ENCODE assay signal across 13 cellular contexts in genomic region chr2:55992465-55992864, GRCh38.
DNase-seq lines count a peak whose midpoint lies in the region; ATAC-seq, FAIRE-seq and TF ChIP-seq lines count a peak whose summit lies in the region.
"Had no signal": no experiment of that assay in that cellular context is flagged by ENCODE, and none has a peak within 500 bp of the region (broad histone marks: within the 10 kb centered on the region; RNA-seq: fewer than 3 reads in every experiment).

No MANE protein-coding gene starts in this region.

- H3K9me3 ChIP-seq in fibroblast of lung (ENCODE audit: control insufficient read depth, insufficient read depth, low read depth, low read length), result no peaks in the 10 kb centered on the region
- no peaks in the 10 kb centered on the region for H3K9me3 ChIP-seq in pancreas
- H3K9me3 ChIP-seq in vagina, result no peaks in the 10 kb centered on the region
- H3K9me3 ChIP-seq: ovary had no signal

- H3K4me1 ChIP-seq in fibroblast of lung (ENCODE audit: control insufficient read depth, extremely low read depth, insufficient read depth, low read length) (peaks cover 4% of the 10 kb centered on the region), pancreas (peaks cover 0 to 4% (median 1%) of the 10 kb centered on the region in 3 donors), vagina (no peaks in the 10 kb centered on the region)

- no peaks in the 10 kb centered on the region for H4K20me1 ChIP-seq in fibroblast of lung (ENCODE audit: control insufficient read depth, extremely low read depth, insufficient read depth, low read length)

- no peak overlapping the region for H2AFZ ChIP-seq in fibroblast of lung (ENCODE audit: low read length)

- peak overlapping the region; percentile 44 for H3K4me2 ChIP-seq in fibroblast of lung (ENCODE audit: extremely low read depth, insufficient read depth, low read length)

- intact Hi-C loops in pancreas (cut with DNase I) (no loop called here), vagina (cut with DNase I) (no loop called here)

- TF ChIP-seq CTCF in RWPE1 (conservative IDR thresholded peaks at IDR 0.05; ENCODE audit: low read depth), result no peak
- no peak for TF ChIP-seq CTCF in fibroblast of lung (conservative IDR thresholded peaks at IDR 0.05 in 1 of 2, IDR thresholded peaks at IDR 0.05 in 1 of 2; ENCODE audit: low read depth in 1 of 2, low read length in 2 of 2)
- no peak for TF ChIP-seq CTCF in pancreas (IDR thresholded peaks at IDR 0.05)
- no peak for TF ChIP-seq CTCF in vagina (IDR thresholded peaks at IDR 0.05)

- POLR2A ChIA-PET in RWPE1 (lab: Yijun Ruan, JAX; ENCODE audit: low non-redundant PET), result no interaction called here

- CTCF ChIA-PET in RWPE1 (lab: Yijun Ruan, JAX), result no interaction called here

- ATAC-seq in pancreas (peak in 3 of 4 donors; percentile 64 to 71 (median 68)), HG02840 (IDR thresholded peaks at IDR 0.05; ENCODE audit: low FRiP score, unreplicated experiment) (no peak), HG02759 (IDR thresholded peaks at IDR 0.05; ENCODE audit: unreplicated experiment) (no peak)
- ATAC-seq: activated CD4-positive, alpha-beta T cell treated with anti-CD3 and anti-CD28 coated beads for 36 hours had no signal

- 49 to 75% methylated on average over 4 of the region's 4 CpGs for WGBS in pancreas, 2 donors

- H3K4me3 ChIP-seq in fibroblast of lung (replicated peaks in 1 of 4; ENCODE audit: control extremely low read depth in 1 of 4, insufficient read depth in 1 of 4, low read depth in 3 of 4, low read length in 4 of 4) (no peak overlapping the region), pancreas (no peak overlapping the region), vagina (no peak overlapping the region)
- H3K4me3 ChIP-seq: ovary had no signal

- H3K27ac ChIP-seq in RWPE1 (no peak overlapping the region), fibroblast of lung (ENCODE audit: insufficient read depth, low read length) (peak overlapping the region; percentile 13), pancreas (no peak overlapping the region), vagina (no peak overlapping the region)
- H3K27ac ChIP-seq: ovary had no signal

- TF ChIP-seq POLR2A in vagina (IDR thresholded peaks at IDR 0.05), result no peak

- H3K27me3 ChIP-seq in fibroblast of lung (ENCODE audit: control insufficient read depth, insufficient read depth, low read length) (no peaks in the 10 kb centered on the region), pancreas (no peaks in the 10 kb centered on the region), vagina (no peaks in the 10 kb centered on the region)
- H3K27me3 ChIP-seq: ovary had no signal

- no peak for FAIRE-seq in pancreas (lab: Jason Lieb, UNC)

- H3K9ac ChIP-seq in fibroblast of lung (ENCODE audit: insufficient read depth, low read length), result no peak overlapping the region

- H3K36me3 ChIP-seq in fibroblast of lung (ENCODE audit: control insufficient read depth, insufficient read depth, low read length) (no peaks in the 10 kb centered on the region), pancreas (no peaks in the 10 kb centered on the region), vagina (no peaks in the 10 kb centered on the region)
- H3K36me3 ChIP-seq: ovary had no signal

- no peaks in the 10 kb centered on the region for H3K79me2 ChIP-seq in fibroblast of lung (ENCODE audit: control insufficient read depth, insufficient read depth, low read length)

- DNase-seq in Daoy (ENCODE audit: low read depth) (peak; percentile 98), RWPE1 (ENCODE audit: low spot score) (peak; percentile 77), fibroblast of lung (ENCODE audit: low read depth in 2 of 2) (peak; percentile 91 to 100), pancreas (no peak), nucleus accumbens (lab: John Stamatoyannopoulos, UW) (no peak), vagina (ENCODE audit: extremely low spot score in 2 of 2) (no peak)
- DNase-seq: activated CD4-positive, alpha-beta T cell treated with anti-CD3 and anti-CD28 coated beads for 36 hours; activated naive CD8-positive, alpha-beta T cell treated with anti-CD3 and anti-CD28 coated beads, Interleukin-2, amount 10 ng/mL, durations not matched to agents 7 days and 5 days; DMS53; hypothalamus had no signal

Comparison
In these comparisons a context has a peak if more than half of its experiments do, and no peak if none do; other contexts are left out.
1. DNase-seq: peak in Daoy (single experiment), RWPE1 (single experiment) and fibroblast of lung (2 of 2); none in pancreas (0 of 6), nucleus accumbens (0 of 56) and vagina (0 of 2).
2. ATAC-seq: peak in pancreas (3 of 4); none in HG02840 (single experiment) and HG02759 (single experiment).